Comparison of ENCODE assay signal across 16 cellular contexts in genomic region chr1:167987174-167987573, GRCh38.
"Had no signal": no experiment of that assay in that cellular context is flagged by ENCODE, and none has a peak within 500 bp of the region (broad histone marks: within the 10 kb centered on the region; RNA-seq: fewer than 3 reads in every experiment).

No MANE protein-coding gene starts in this region.

- H3K9me3 Mint-ChIP-seq: naive thymus-derived CD8-positive, alpha-beta T cell; stimulated activated naive CD8-positive, alpha-beta T cell treated with anti-CD3 and anti-CD28 coated beads, Interleukin-15, amount 100 ng/mL, for 72 hours had no signal

- H3K36me3 ChIP-seq: brain microvascular endothelial cell had no signal

- H3K4me1 ChIP-seq: parathyroid adenoma had no signal

- H3K4me3 ChIP-seq: hepatocyte had no signal

- H3K27me3 Mint-ChIP-seq: activated naive CD8-positive, alpha-beta T cell; naive thymus-derived CD8-positive, alpha-beta T cell; stimulated activated naive CD8-positive, alpha-beta T cell treated with anti-CD3 and anti-CD28 coated beads, Interleukin-15, amount 100 ng/mL, for 72 hours; type B pancreatic cell had no signal

- H3K27me3 ChIP-seq: brain microvascular endothelial cell, hepatocyte had no signal

- DNase-seq: activated CD4-positive, alpha-beta T cell treated with anti-CD3 and anti-CD28 coated beads for 48 hours; activated CD8-positive, alpha-beta memory T cell treated with anti-CD3 and anti-CD28 coated beads, Interleukin-2, amount 50 U/mL, for 48 hours; activated gamma-delta T cell treated with Interleukin-2 at 50 U/mL for 16 hours; brain microvascular endothelial cell; cerebellar nuclear complex; dermis blood vessel endothelial cell; endodermal cell; left ventricle myocardium superior; mesenchymal stem cell; naive thymus-derived CD8-positive, alpha-beta T cell; stimulated activated CD4-positive, alpha-beta T cell treated with anti-CD3 and anti-CD28 coated beads, Interleukin-1b, Interleukin-23, amount 100 ng/mL, for 48 hours; stimulated activated naive CD8-positive, alpha-beta T cell treated with anti-CD3 and anti-CD28 coated beads, Interleukin-15, amount 100 ng/mL, for 72 hours had no signal

- ATAC-seq: left ventricle myocardium superior; naive thymus-derived CD8-positive, alpha-beta T cell; stimulated activated naive CD8-positive, alpha-beta T cell treated with anti-CD3 and anti-CD28 coated beads, Interleukin-15, amount 100 ng/mL, for 72 hours had no signal

- H3K4me3 Mint-ChIP-seq: activated naive CD8-positive, alpha-beta T cell; endodermal cell; naive thymus-derived CD8-positive, alpha-beta T cell; stimulated activated naive CD8-positive, alpha-beta T cell treated with anti-CD3 and anti-CD28 coated beads, Interleukin-15, amount 100 ng/mL, for 72 hours; type B pancreatic cell had no signal

- H3K27ac ChIP-seq: brain microvascular endothelial cell, hepatocyte, parathyroid adenoma had no signal
